14 cellular contexts compared by ENCODE assay signal in the genomic region with DNA sequence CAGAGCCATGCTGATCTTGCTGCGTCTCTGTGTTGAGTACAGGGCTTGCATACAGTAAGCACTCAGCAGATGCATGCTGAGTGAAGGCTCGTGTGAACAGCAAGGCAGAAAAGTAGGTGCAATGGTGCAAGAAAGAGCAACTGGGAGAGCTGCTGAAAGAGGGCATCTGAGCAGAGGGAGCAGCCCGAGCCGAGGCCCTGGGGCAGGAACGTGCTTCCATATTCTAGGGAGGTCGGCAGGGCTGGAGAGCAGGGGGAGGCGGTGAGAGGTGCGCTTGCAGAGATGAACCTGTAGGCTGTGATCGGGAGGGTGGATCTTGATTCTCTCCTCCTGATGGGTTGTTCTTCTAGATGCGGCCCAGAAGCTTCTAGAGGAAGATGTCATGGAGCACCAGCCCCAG. TPM values are rescaled to one million over a fixed set of nuclear protein-coding genes. Genes with fewer than 3 reads are reported as not detected.
DNase-seq lines count a peak whose midpoint lies in the region; ATAC-seq, FAIRE-seq and TF ChIP-seq lines count a peak whose summit lies in the region.
"Had no signal": no experiment of that assay in that cellular context is flagged by ENCODE, and none has a peak within 500 bp of the region (broad histone marks: within the 10 kb centered on the region; RNA-seq: fewer than 3 reads in every experiment).

No MANE protein-coding gene starts in this region.

- peak overlapping the region in 1 of 2 experiments; percentile 84 for H3K14ac ChIP-seq in mesenchymal stem cell (ENCODE audit: low read length in 2 of 2)

- H2BK5ac ChIP-seq in mesenchymal stem cell (ENCODE audit: low read depth, low read length, poor library complexity, severe bottlenecking) = no peak overlapping the region

- no peaks in the 10 kb centered on the region for H3K79me2 ChIP-seq in HepG2 (ENCODE audit: insufficient read depth, low read length)
- H3K79me2 ChIP-seq in smooth muscle cell (ENCODE audit: low read depth) = no peaks in the 10 kb centered on the region

- FAIRE-seq in HepG2 (lab: Jason Lieb, UNC) = no peak
- no peak for FAIRE-seq in HTR-8/SVneo (lab: Jason Lieb, UNC)
- FAIRE-seq: GM12892 had no signal

- ATAC-seq in HepG2 (no peak), right lobe of liver (no peak)
- ATAC-seq: GM23338 had no signal

- DNase-seq in HepG2 (ENCODE audit: low spot score) = no peak
- DNase-seq in right lobe of liver = no peak
- no peak for DNase-seq in mesenchymal stem cell
- no peak for DNase-seq in smooth muscle cell (lab: John Stamatoyannopoulos, UW; ENCODE audit: unreplicated experiment)
- no peak for DNase-seq in stimulated activated CD4-positive, alpha-beta T cell treated with anti-CD3 and anti-CD28 coated beads, Interleukin-1b, Interleukin-23, amount 100 ng/mL, for 48 hours
- DNase-seq in stomach = no peak
- no peak for DNase-seq in HTR-8/SVneo (ENCODE audit: insufficient read length, low spot score)
- DNase-seq: DMS 273 treated with DMSO at 0.1 percent for 48 hours, NCI-H524, SHP77 treated with DMSO at 0.1 percent for 48 hours had no signal

- in situ Hi-C loops in HepG2 (cut with HindIII; ENCODE audit: extremely low pct_ligation_motif_present, low pct_unique_long_range_greater_than_20kb) = no loop called here

- H3K27me3 ChIP-seq in HepG2 (ENCODE audit: control insufficient read depth in 1 of 2, insufficient read depth in 2 of 2, low read length in 2 of 2) (peaks cover 1 to 94% of the 10 kb centered on the region in 2 experiments; a peak in 4 of 5 replicates), right lobe of liver (no peaks in the 10 kb centered on the region), mesenchymal stem cell (ENCODE audit: control insufficient read depth in 1 of 2, insufficient read depth in 1 of 2, low read length in 2 of 2) (no peaks in the 10 kb centered on the region), smooth muscle cell (ENCODE audit: low read depth) (no peaks in the 10 kb centered on the region), stomach (peaks cover 0 to 11% (median under 1%) of the 10 kb centered on the region in 3 donors)

- intact Hi-C loops in HepG2 (cut with micrococcal nuclease; ENCODE audit: unreplicated experiment) = no loop called here
- intact Hi-C loops in right lobe of liver (cut with DNase I) = no loop called here
- intact Hi-C loops in stomach (cut with DNase I; ENCODE audit: low total_unique reads) = no loop called here

- peak overlapping the region; percentile 83 for H2AK5ac ChIP-seq in mesenchymal stem cell (ENCODE audit: low read length, severe bottlenecking)

- BruUV-seq in HepG2 (replicated peaks; lab: Mats Ljungman, UMichigan) = no TSS peak

- peak overlapping the region; percentile 57 to 93 for H3K18ac ChIP-seq in mesenchymal stem cell (ENCODE audit: low read depth in 1 of 2, low read length in 2 of 2)

- H3K27ac Mint-ChIP-seq in brain = peak overlapping the region in 3 of 5 experiments; percentile 13 to 32 (median 15)
- H3K27ac Mint-ChIP-seq: GM23338 had no signal

- H3K4me1 ChIP-seq in HepG2 (ENCODE audit: insufficient read depth, low read length) (peaks cover 15% of the 10 kb centered on the region), right lobe of liver (no peaks in the 10 kb centered on the region), mesenchymal stem cell (ENCODE audit: control insufficient read depth, insufficient read depth, low read depth, low read length) (peaks cover 30% of the 10 kb centered on the region), smooth muscle cell (ENCODE audit: low read depth) (peaks cover 5% of the 10 kb centered on the region), stomach (peaks cover 0 to 3% (median 0%) of the 10 kb centered on the region in 4 donors)

- TF ChIP-seq RAD21 in HepG2 (CRISPR knock-in tag; IDR thresholded peaks at IDR 0.05) = no peak

- H2BK15ac ChIP-seq in mesenchymal stem cell (ENCODE audit: low read depth, poor library complexity, severe bottlenecking) = peak overlapping the region; percentile 15

- peak overlapping the region; percentile 67 for H2BK120ac ChIP-seq in mesenchymal stem cell (ENCODE audit: low read depth, low read length)

- 32% methylated on average over 10 of the region's 10 CpGs for WGBS in HepG2 (ENCODE audit: low lambda C conversion rate)
- WGBS in right lobe of liver (ENCODE audit: insufficient coverage, low coverage, low lambda C conversion rate, missing lambda C conversion rate) = 62% methylated on average over 4 of the region's 10 CpGs
- 94% methylated on average over 10 of the region's 10 CpGs for WGBS in mesenchymal stem cell
- WGBS in smooth muscle cell (ENCODE audit: low lambda C conversion rate) = 91% methylated on average over 10 of the region's 10 CpGs
- WGBS in stomach, 5 donors = 86 to 92% (median 90%) methylated on average over 10 of the region's 10 CpGs

- TF ChIP-seq EP300 in HepG2 (IDR thresholded peaks at IDR 0.05; ENCODE audit: low read depth in 2 of 2, low read length in 2 of 2) (no peak), HepG2 (CRISPR knock-in tag; IDR thresholded peaks at IDR 0.05; ENCODE audit: borderline replicate concordance) (no peak), stomach (IDR thresholded peaks at IDR 0.05) (no peak)

- TF ChIP-seq POLR2A in HepG2 (IDR thresholded peaks at IDR 0.05; ENCODE audit: insufficient read depth in 1 of 2, low read depth in 2 of 2, low read length in 2 of 2) (no peak), right lobe of liver (IDR thresholded peaks at IDR 0.05) (no peak), stomach (IDR thresholded peaks at IDR 0.05) (no peak)

- H2BK12ac ChIP-seq in mesenchymal stem cell (ENCODE audit: low read length in 2 of 2) = peak overlapping the region; percentile 92 to 95

- H3K4me1 Mint-ChIP-seq in brain = peaks cover 19% of the 10 kb centered on the region

- POLR2A ChIA-PET in HepG2 (lab: Yijun Ruan, JAX) = interaction anchor here (1.0 to 1.8 kb wide), 2 partner anchors 27 to 236 kb away, joined by 3 to 15 read pairs; partner anchors contain the start of genes STX16 and VAPB

- H3F3A ChIP-seq in smooth muscle cell (ENCODE audit: low read depth) = no peaks in the 10 kb centered on the region

- H3K36me3 ChIP-seq in HepG2 (replicated peaks in 1 of 2; ENCODE audit: control insufficient read depth in 1 of 2, insufficient read depth in 2 of 2, low read length in 2 of 2) = no peaks in the 10 kb centered on the region
- no peaks in the 10 kb centered on the region for H3K36me3 ChIP-seq in right lobe of liver
- no peaks in the 10 kb centered on the region for H3K36me3 ChIP-seq in mesenchymal stem cell (ENCODE audit: control insufficient read depth in 1 of 2, insufficient read depth in 2 of 2, low read depth in 1 of 2, low read length in 2 of 2)
- H3K36me3 ChIP-seq in smooth muscle cell (ENCODE audit: low read depth) = no peaks in the 10 kb centered on the region
- H3K36me3 ChIP-seq in stomach = no peaks in the 10 kb centered on the region

- peak overlapping the region; percentile 49 to 82 for H3K4ac ChIP-seq in mesenchymal stem cell (ENCODE audit: low read depth in 1 of 2, low read length in 2 of 2)

- no peak overlapping the region for H3K23ac ChIP-seq in mesenchymal stem cell (ENCODE audit: low read length in 2 of 2)

- H3K27me3 Mint-ChIP-seq in brain = peaks cover 11% of the 10 kb centered on the region

- TF ChIP-seq CTCF in HepG2 (CRISPR knock-in tag; IDR thresholded peaks at IDR 0.05) (no peak), right lobe of liver (IDR thresholded peaks at IDR 0.05) (no peak), brain (conservative IDR thresholded peaks at IDR 0.05) (no peak), smooth muscle cell (IDR thresholded peaks at IDR 0.05; ENCODE audit: borderline replicate concordance, insufficient read depth, poor library complexity, severe bottlenecking) (no peak), stomach (IDR thresholded peaks at IDR 0.05) (no peak)

- H3K4me3 Mint-ChIP-seq in brain = no peak overlapping the region
- H3K4me3 Mint-ChIP-seq: GM23338 had no signal

- H4K91ac ChIP-seq in mesenchymal stem cell (ENCODE audit: low read length) = peak overlapping the region; percentile 58

- H3K9ac ChIP-seq in HepG2 (ENCODE audit: insufficient read depth, low read depth, low read length) (no peak overlapping the region), mesenchymal stem cell (ENCODE audit: low read length) (no peak overlapping the region), smooth muscle cell (ENCODE audit: low read depth) (peak overlapping the region; percentile 91)
- H3K9ac ChIP-seq: KMS-11 had no signal

- H3K4me2 ChIP-seq in HepG2 (ENCODE audit: low read depth, low read length) = peak overlapping the region; percentile 22; the same call in 1 of the 2 replicates
- H3K4me2 ChIP-seq in mesenchymal stem cell (ENCODE audit: low read length, poor library complexity, severe bottlenecking) = no peak overlapping the region
- peak overlapping the region; percentile 63 for H3K4me2 ChIP-seq in smooth muscle cell
- H3K4me2 ChIP-seq: GM23338, KMS-11 had no signal

- H4K20me1 ChIP-seq in HepG2 (ENCODE audit: insufficient read depth, low read length) (no peaks in the 10 kb centered on the region), smooth muscle cell (ENCODE audit: low read depth) (no peaks in the 10 kb centered on the region)

- H3K9me3 Mint-ChIP-seq in brain = peaks cover 0 to 4% (median 0%) of the 10 kb centered on the region in 5 experiments

- H3K79me1 ChIP-seq in mesenchymal stem cell (replicated peaks; ENCODE audit: low read length, poor library complexity, severe bottlenecking) = no peaks in the 10 kb centered on the region

- no peaks in the 10 kb centered on the region for H3K36me3 Mint-ChIP-seq in brain

- H3K9me3 ChIP-seq in HepG2 (ENCODE audit: low read length) (no peaks in the 10 kb centered on the region), right lobe of liver (no peaks in the 10 kb centered on the region), mesenchymal stem cell (ENCODE audit: control insufficient read depth, low read length) (no peaks in the 10 kb centered on the region), smooth muscle cell (replicated peaks; ENCODE audit: low read depth) (no peaks in the 10 kb centered on the region), stomach (no peaks in the 10 kb centered on the region)

- CTCF ChIA-PET in HepG2 (lab: Yijun Ruan, JAX; ENCODE audit: low intra/inter-chr PET ratio, low total read pairs) = no interaction called here

- H3K27ac ChIP-seq in HepG2 (ENCODE audit: extremely low read length, insufficient read depth, low read length) = no peak overlapping the region
- H3K27ac ChIP-seq in right lobe of liver = no peak overlapping the region
- H3K27ac ChIP-seq in mesenchymal stem cell (ENCODE audit: low read length, poor library complexity, severe bottlenecking) = peak overlapping the region; percentile 94
- H3K27ac ChIP-seq in smooth muscle cell (ENCODE audit: low read depth) = peak overlapping the region; percentile 100
- H3K27ac ChIP-seq in stomach = no peak overlapping the region
- H3K27ac ChIP-seq: KMS-11 had no signal

- H3K4me3 ChIP-seq in HepG2 (replicated peaks in 1 of 3; ENCODE audit: insufficient read depth in 1 of 3, low read depth in 2 of 3, low read length in 3 of 3) (no peak overlapping the region), right lobe of liver (no peak overlapping the region), mesenchymal stem cell (ENCODE audit: insufficient read depth in 1 of 2, low read depth in 1 of 2, low read length in 2 of 2) (no peak overlapping the region), smooth muscle cell (no peak overlapping the region), stomach (no peak overlapping the region)
- H3K4me3 ChIP-seq: GM23338 had no signal

- no peak overlapping the region for H2AFZ ChIP-seq in HepG2 (ENCODE audit: low read length)
- H2AFZ ChIP-seq in mesenchymal stem cell (ENCODE audit: low read depth, low read length) = no peak overlapping the region
- no peak overlapping the region for H2AFZ ChIP-seq in smooth muscle cell (ENCODE audit: low read depth)
- H2AFZ ChIP-seq: GM23338 had no signal

- H4K8ac ChIP-seq in mesenchymal stem cell (ENCODE audit: low read length) = peak overlapping the region; percentile 45

RNA-seq across cellular contexts. Expression of gene STX16, which starts 26.4 kb away (rescaled TPM):
- total RNA-seq in HepG2 (2016; rRNA removed; fragmentation: Illumina TruSeq; extraction: Trizol) (28.0 and 40.5 TPM in 2 replicates), right lobe of liver (10 to 100 TPM; 18.1 to 25.3 (median 22.2) TPM), smooth muscle cell (31.3 and 35.8 TPM in 2 replicates), stomach (100 to 1,000 TPM in 2 of 5 donors, 10 to 100 TPM in 3; 30.4 to 179 (median 79.0) TPM)
- total RNA-seq in HepG2 (2016; cell fraction: cytosol; rRNA removed; fragmentation: Illumina TruSeq; extraction: Trizol; ENCODE audit: low read depth) = 42.2 and 47.4 TPM in 2 replicates
- 26.0 and 32.7 TPM in 2 replicates for total RNA-seq in HepG2 (2016; cell fraction: insoluble cytoplasmic fraction; rRNA removed; fragmentation: Illumina TruSeq; extraction: Trizol)
- total RNA-seq in HepG2 (2016; cell fraction: membrane; rRNA removed; fragmentation: Illumina TruSeq; extraction: Trizol) = 41.8 and 44.6 TPM in 2 replicates
- total RNA-seq in HepG2 (2016; cell fraction: nucleus; rRNA removed; fragmentation: Illumina TruSeq; extraction: Trizol) = 52.2 and 59.0 TPM in 2 replicates
- polyA plus RNA-seq in HepG2 (2011; rRNA removed) (72.7 and 79.2 TPM in 2 replicates), brain (ENCODE audit: insufficient read depth, low read depth, low replicate concordance) (23.8 TPM), smooth muscle cell (22.5 and 38.0 TPM in 2 replicates), stomach (10 to 100 TPM; 12.8 to 38.0 (median 14.8) TPM)
- 37.3 and 55.0 TPM in 2 replicates for polyA plus RNA-seq in HepG2 (2011; cell fraction: cytosol; rRNA removed)
- 168 and 204 TPM in 2 replicates for polyA plus RNA-seq in HepG2 (2011; cell fraction: nucleus; rRNA removed)
- 88.7 and 102 TPM in 2 replicates for polyA plus RNA-seq in HepG2 (2012)
- polyA plus RNA-seq in HepG2 (2016; cell fraction: cytosol; fragmentation: Illumina TruSeq; extraction: Trizol; ENCODE audit: low read depth) = 6.6 and 6.7 TPM in 2 replicates
- polyA plus RNA-seq in HepG2 (2016; cell fraction: insoluble cytoplasmic fraction; fragmentation: Illumina TruSeq; extraction: Trizol; ENCODE audit: low read depth) = 48.8 and 56.0 TPM in 2 replicates
- polyA plus RNA-seq in HepG2 (2016; cell fraction: membrane; fragmentation: Illumina TruSeq; extraction: Trizol; ENCODE audit: low read depth) = 27.8 and 29.3 TPM in 2 replicates
- 245 and 266 TPM in 2 replicates for polyA plus RNA-seq in HepG2 (2016; cell fraction: nucleus; fragmentation: Illumina TruSeq; extraction: Trizol; ENCODE audit: insufficient read depth, low read depth)
- polyA minus RNA-seq in HepG2 (2011; rRNA and poly(A)+ RNA removed; ENCODE audit: low replicate concordance) = 15.4 and 22.9 TPM in 2 replicates
- 18.4 and 26.0 TPM in 2 replicates for polyA minus RNA-seq in HepG2 (2011; cell fraction: cytosol; rRNA and poly(A)+ RNA removed)
- 99.9 and 121 TPM in 2 replicates for polyA minus RNA-seq in HepG2 (2011; cell fraction: nucleus; rRNA and poly(A)+ RNA removed)
- 42.4 TPM for polyA plus RNA-seq in mesenchymal stem cell (2013, experiment 1 of 2)
- polyA plus RNA-seq in mesenchymal stem cell (2013, experiment 2 of 2) = 40.7 TPM

Comparison
In these comparisons a context has a peak if more than half of its experiments do, and no peak if none do; other contexts are left out.
1. H3K27ac ChIP-seq: peak in mesenchymal stem cell (single experiment) and smooth muscle cell (single experiment); none in HepG2 (single experiment), right lobe of liver (0 of 3) and stomach (0 of 5).